20 cellular contexts compared by ENCODE assay signal in the genomic region with DNA sequence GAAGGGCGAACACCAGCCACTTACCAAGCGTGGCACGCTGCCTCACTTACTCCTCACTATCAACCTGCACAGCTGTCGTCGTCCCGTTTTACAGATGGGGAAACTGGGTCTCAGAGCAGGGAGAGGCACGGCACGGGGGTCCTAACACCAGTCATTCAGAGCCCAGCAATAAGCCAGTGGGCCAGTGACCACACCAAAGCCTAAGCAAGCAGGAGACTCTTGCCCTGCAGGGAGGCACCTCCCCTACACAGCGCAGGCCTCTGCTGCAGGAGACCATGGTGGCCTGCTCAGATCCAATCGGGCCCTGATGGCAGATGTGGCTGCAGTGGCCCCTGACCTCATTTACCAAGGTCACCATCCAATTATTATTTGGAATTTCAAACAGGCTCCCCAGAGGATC. TPM values are rescaled to one million over a fixed set of nuclear protein-coding genes. Genes with fewer than 3 reads are reported as not detected.
A peak's percentile ranks its signal among the peaks of the same experiment; 100 is the strongest.
DNase-seq lines count a peak whose midpoint lies in the region; ATAC-seq, FAIRE-seq and TF ChIP-seq lines count a peak whose summit lies in the region.
"Had no signal": no experiment of that assay in that cellular context is flagged by ENCODE, and none has a peak within 500 bp of the region (broad histone marks: within the 10 kb centered on the region; RNA-seq: fewer than 3 reads in every experiment).

No MANE protein-coding gene starts in this region.

- H3K27me3 Mint-ChIP-seq in type B pancreatic cell = peaks cover 60% of the 10 kb centered on the region

- DNase-seq in NCI-H82 (lab: John Stamatoyannopoulos, UW) (peak; percentile 41), NCI-H82 treated with DMSO at 0.1 percent for 48 hours (lab: John Stamatoyannopoulos, UW; ENCODE audit: unreplicated experiment) (no peak), kidney (peak; percentile 50), type B pancreatic cell (ENCODE audit: extremely low spot score, unreplicated experiment) (no peak), esophagus muscularis mucosa (ENCODE audit: extremely low spot score) (no peak)
- DNase-seq: AML-193; Caco-2; CD8-positive, alpha-beta memory T cell; DND-41; GDM1; H7 had no signal

- no peak for FAIRE-seq in kidney (lab: Jason Lieb, UNC)
- FAIRE-seq: GM12892, GM19239 had no signal

- H3K4me3 ChIP-seq in kidney (ENCODE audit: low read length in 2 of 2) (no peak overlapping the region), esophagus muscularis mucosa (no peak overlapping the region)
- H3K4me3 ChIP-seq: BLaER1, GM23338 had no signal

- TF ChIP-seq POLR2A in esophagus muscularis mucosa (IDR thresholded peaks at IDR 0.05; ENCODE audit: low read depth) = no peak

- H3K36me3 Mint-ChIP-seq in type B pancreatic cell = peaks cover 4% of the 10 kb centered on the region
- H3K36me3 Mint-ChIP-seq: CD8-positive, alpha-beta memory T cell had no signal

- TF ChIP-seq EP300 in esophagus muscularis mucosa (IDR thresholded peaks at IDR 0.05) = no peak

- ATAC-seq in GM18519 (IDR thresholded peaks at IDR 0.05; ENCODE audit: low FRiP score, unreplicated experiment) = no peak
- no peak for ATAC-seq in esophagus mucosa
- ATAC-seq: GM23338 had no signal

- H3K36me3 ChIP-seq in kidney (ENCODE audit: control insufficient read depth in 1 of 2, insufficient read depth in 2 of 2, low read length in 2 of 2) = no peaks in the 10 kb centered on the region
- H3K36me3 ChIP-seq in esophagus muscularis mucosa = no peaks in the 10 kb centered on the region
- H3K36me3 ChIP-seq: BLaER1 had no signal

- no peaks in the 10 kb centered on the region for H3K9me3 Mint-ChIP-seq in type B pancreatic cell
- H3K9me3 Mint-ChIP-seq: CD8-positive, alpha-beta memory T cell; GM23338 had no signal

- no peak overlapping the region for H3K9ac ChIP-seq in kidney (ENCODE audit: low read length in 2 of 2)
- H3K9ac ChIP-seq: BLaER1 had no signal

- TF ChIP-seq CTCF in VCaP (conservative IDR thresholded peaks at IDR 0.05) (no peak), kidney (IDR thresholded peaks at IDR 0.05; ENCODE audit: borderline replicate concordance, extremely low read depth, insufficient read depth) (no peak), type B pancreatic cell (conservative IDR thresholded peaks at IDR 0.05) (no peak), esophagus muscularis mucosa (IDR thresholded peaks at IDR 0.05) (no peak)

- intact Hi-C loops in kidney (cut with DNase I) (no loop called here), esophagus muscularis mucosa (cut with DNase I) (no loop called here)

- WGBS in esophagus muscularis mucosa = 94% methylated on average over 10 of the region's 10 CpGs

- peaks cover 49% of the 10 kb centered on the region for H3K4me1 Mint-ChIP-seq in type B pancreatic cell (ENCODE audit: unreplicated experiment)

- peaks cover 0 to 6% of the 10 kb centered on the region in 2 donors for H3K4me1 ChIP-seq in kidney (ENCODE audit: control insufficient read depth in 1 of 2, insufficient read depth in 1 of 2, low read depth in 1 of 2, low read length in 2 of 2)
- peaks cover 8 to 22% (median 17%) of the 10 kb centered on the region in 4 donors for H3K4me1 ChIP-seq in esophagus muscularis mucosa
- H3K4me1 ChIP-seq: Caco-2 had no signal

- H3K27me3 ChIP-seq in esophagus muscularis mucosa = peaks cover 0 to 85% (median 12%) of the 10 kb centered on the region in 4 donors

- H3K9me3 ChIP-seq in kidney (ENCODE audit: control insufficient read depth in 1 of 2, low read length in 2 of 2) = no peaks in the 10 kb centered on the region
- no peaks in the 10 kb centered on the region for H3K9me3 ChIP-seq in esophagus muscularis mucosa
- H3K9me3 ChIP-seq: BLaER1, Caco-2 had no signal

- H3K4me3 Mint-ChIP-seq in type B pancreatic cell = peak overlapping the region; percentile 71
- H3K4me3 Mint-ChIP-seq: CD8-positive, alpha-beta memory T cell; GM23338 had no signal

- H3K27ac Mint-ChIP-seq in type B pancreatic cell = no peak overlapping the region
- H3K27ac Mint-ChIP-seq: CD8-positive, alpha-beta memory T cell; GM23338 had no signal

- peak overlapping the region; percentile 2; the same call in 1 of the 2 replicates for H3K27ac ChIP-seq in VCaP
- no peak overlapping the region for H3K27ac ChIP-seq in kidney (ENCODE audit: low read depth in 2 of 2, low read length in 2 of 2)
- no peak overlapping the region for H3K27ac ChIP-seq in esophagus muscularis mucosa (replicated peaks in 1 of 4)
- H3K27ac ChIP-seq: 22Rv1, BLaER1, HL-60 had no signal

RNA-seq across cellular contexts. Expression of gene SLIT1, which starts 4.8 kb away (rescaled TPM):
- total RNA-seq in kidney (0.35 TPM), type B pancreatic cell (ENCODE audit: low replicate concordance) (2.2 and 55.7 TPM in 2 replicates), esophagus mucosa (0.16 TPM), esophagus muscularis mucosa (under 1 TPM; 0.13 to 0.42 (median 0.31) TPM)
- polyA plus RNA-seq in kidney (ENCODE audit: insufficient read depth, low read depth, low replicate concordance) = 0.06 TPM

Comparison
In these comparisons a context has a peak if more than half of its experiments do, and no peak if none do; other contexts are left out.
1. DNase-seq: peak in NCI-H82 (single experiment) and kidney (single experiment); none in NCI-H82 treated with DMSO at 0.1 percent for 48 hours (single experiment), type B pancreatic cell (single experiment) and esophagus muscularis mucosa (single experiment).